In the genomic region with DNA sequence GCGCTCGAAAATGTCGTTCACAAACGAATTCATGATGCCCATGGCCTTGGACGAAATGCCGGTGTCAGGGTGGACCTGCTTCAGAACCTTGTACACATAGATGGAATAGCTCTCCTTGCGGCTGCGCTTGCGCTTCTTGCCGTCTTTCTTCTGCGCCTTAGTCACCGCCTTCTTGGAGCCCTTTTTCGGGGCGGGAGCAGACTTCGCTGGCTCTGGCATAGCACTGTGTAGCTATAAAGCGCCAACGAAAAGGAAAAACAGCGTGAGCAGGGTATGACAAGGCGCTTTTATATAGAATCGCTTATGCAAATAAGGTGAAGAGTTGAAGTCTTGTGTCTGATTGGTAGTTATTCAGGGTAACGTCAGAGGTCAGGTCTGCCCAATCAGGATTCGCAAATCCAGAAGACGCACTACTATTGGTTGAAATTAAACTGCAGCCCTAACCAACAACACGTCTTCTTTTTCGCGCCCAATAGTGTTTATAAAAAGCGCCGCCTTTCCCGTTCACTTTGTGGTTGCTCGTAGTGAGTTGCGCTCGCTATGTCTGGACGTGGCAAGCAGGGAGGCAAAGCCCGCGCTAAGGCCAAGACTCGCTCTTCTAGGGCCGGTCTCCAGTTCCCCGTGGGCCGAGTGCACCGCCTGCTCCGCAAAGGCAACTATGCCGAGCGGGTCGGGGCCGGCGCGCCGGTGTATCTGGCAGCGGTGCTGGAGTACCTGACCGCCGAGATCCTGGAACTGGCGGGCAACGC, we compare ENCODE assay signal across 8 cellular contexts.
DNase-seq lines count a peak whose midpoint lies in the region; ATAC-seq and TF ChIP-seq lines count a peak whose summit lies in the region.

No MANE protein-coding gene starts in this region.

- intact Hi-C loops in activated T-helper 1 cell treated with anti-CD3 and anti-CD28 coated beads, Interleukin-12 subunit alpha, Interleukin-12 subunit beta, Interleukin-2, Interleukin-4 antibody, amounts not matched to agents 30 ng/mL and 10 ng/mL and 1 ng/mL, durations not matched to agents 14 hours and 24 hours and 36 hours (cut with micrococcal nuclease): loop anchor here (1.0 to 5.0 kb wide), 16 partner anchors 14 to 1810 kb away; partner anchors contain the start of gene ZNF184
- intact Hi-C loops in natural killer cell (cut with micrococcal nuclease): loop anchor here (1.0 to 5.0 kb wide), 9 partner anchors 14 to 1732 kb away; partner anchors contain the start of genes ABT1 and ZNF184

- peaks cover 3% of the 10 kb centered on the region for H3K36me3 Mint-ChIP-seq in activated T-helper 1 cell treated with anti-CD3 and anti-CD28 coated beads, Interleukin-12 subunit alpha, Interleukin-12 subunit beta, Interleukin-2, Interleukin-4 antibody, amounts not matched to agents 30 ng/mL and 10 ng/mL and 1 ng/mL, durations not matched to agents 14 hours and 24 hours and 36 hours (ENCODE audit: low read depth)
- no peaks in the 10 kb centered on the region for H3K36me3 Mint-ChIP-seq in natural killer cell

- H3K27ac ChIP-seq in DND-41 (ENCODE audit: low read length) (peak overlapping the region; percentile 97), GM23248 (peak overlapping the region; percentile 89), Karpas-422 (ENCODE audit: low read length) (peak overlapping the region; percentile 97), Peyer's patch (peak overlapping the region; percentile 91 to 95 (median 93))

- peaks cover 45% of the 10 kb centered on the region for H3F3A ChIP-seq in GM23248 (ENCODE audit: insufficient read depth)

- WGBS in GM23248 (ENCODE audit: low coverage in 1 of 2, low lambda C conversion rate in 2 of 2, missing lambda C conversion rate in 2 of 2), 2 experiments: 1 to 2% methylated on average over 50 to 53 of the region's 53 CpGs

- no peaks in the 10 kb centered on the region for H3K9me2 ChIP-seq in GM23248 (ENCODE audit: insufficient read depth)
- no peaks in the 10 kb centered on the region for H3K9me2 ChIP-seq in Karpas-422 (replicated peaks; ENCODE audit: insufficient read depth, low read length)

- TF ChIP-seq CTCF in DND-41 (IDR thresholded peaks at IDR 0.05; ENCODE audit: borderline replicate concordance, extremely low read depth, low read length, poor library complexity, severe bottlenecking) (no peak), Peyer's patch (IDR thresholded peaks at IDR 0.05) (peak in 1 of 6 experiments; percentile 16), fibroblast of the aortic adventitia (IDR thresholded peaks at IDR 0.05; ENCODE audit: insufficient read depth, low read length) (no peak), natural killer cell (IDR thresholded peaks at IDR 0.05) (no peak)

- peaks cover 47% of the 10 kb centered on the region for H3K79me2 ChIP-seq in DND-41 (ENCODE audit: insufficient read depth, low read length)
- H3K79me2 ChIP-seq in GM23248 (ENCODE audit: insufficient read depth): 0 out of 2 replicates have a peak, but pooled peaks cover 7% of the 10 kb centered on the region
- H3K79me2 ChIP-seq in Karpas-422 (ENCODE audit: low read length): no peaks in the 10 kb centered on the region

- H3K9ac ChIP-seq in DND-41 (ENCODE audit: low read depth, low read length) (peak overlapping the region; percentile 83), GM23248 (peak overlapping the region; percentile 86), Karpas-422 (ENCODE audit: low read length) (peak overlapping the region; percentile 88)

- H2AFZ ChIP-seq in DND-41 (ENCODE audit: low read depth, low read length): no peak overlapping the region
- H2AFZ ChIP-seq in GM23248: peak overlapping the region; percentile 71
- H2AFZ ChIP-seq in Karpas-422 (ENCODE audit: low read length): no peak overlapping the region

- TF ChIP-seq POLR2A in Peyer's patch (IDR thresholded peaks at IDR 0.05): peak; percentile 98 to 99

- no peaks in the 10 kb centered on the region for H3K9me3 ChIP-seq in DND-41 (ENCODE audit: insufficient read depth, low read length, severe bottlenecking)
- H3K9me3 ChIP-seq in GM23248 (ENCODE audit: low read depth): no peaks in the 10 kb centered on the region
- no peaks in the 10 kb centered on the region for H3K9me3 ChIP-seq in Karpas-422 (ENCODE audit: low read length)
- no peaks in the 10 kb centered on the region for H3K9me3 ChIP-seq in Peyer's patch

- DNase-seq in DND-41: peak; percentile 97
- peak; percentile 99 for DNase-seq in GM23248
- peak; percentile 99 for DNase-seq in Karpas-422
- peak; percentile 89 to 97 (median 95) for DNase-seq in Peyer's patch
- peak; percentile 92 for DNase-seq in activated T-helper 1 cell treated with anti-CD3 and anti-CD28 coated beads, Interleukin-12 subunit alpha, Interleukin-12 subunit beta, Interleukin-2, Interleukin-4 antibody, amounts not matched to agents 30 ng/mL and 10 ng/mL and 1 ng/mL, durations not matched to agents 14 hours and 24 hours and 36 hours (ENCODE audit: low spot score)
- DNase-seq in fibroblast of the aortic adventitia (ENCODE audit: low read depth): peak; percentile 100
- peak; percentile 87 for DNase-seq in natural killer cell
- DNase-seq in stimulated activated naive CD4-positive, alpha-beta T cell treated with Interleukin-2 at 50 U/mL for 16 hours (lab: John Stamatoyannopoulos, UW): peak; percentile 86

- H3K9me3 Mint-ChIP-seq in activated T-helper 1 cell treated with anti-CD3 and anti-CD28 coated beads, Interleukin-12 subunit alpha, Interleukin-12 subunit beta, Interleukin-2, Interleukin-4 antibody, amounts not matched to agents 30 ng/mL and 10 ng/mL and 1 ng/mL, durations not matched to agents 14 hours and 24 hours and 36 hours: no peaks in the 10 kb centered on the region
- no peaks in the 10 kb centered on the region for H3K9me3 Mint-ChIP-seq in natural killer cell

- H4K20me1 ChIP-seq in DND-41 (ENCODE audit: insufficient read depth, low read length): no peaks in the 10 kb centered on the region
- no peaks in the 10 kb centered on the region for H4K20me1 ChIP-seq in GM23248 (ENCODE audit: insufficient read depth)
- no peaks in the 10 kb centered on the region for H4K20me1 ChIP-seq in Karpas-422 (ENCODE audit: insufficient read depth, low read depth, low read length)

- no peaks in the 10 kb centered on the region for H3K27me3 Mint-ChIP-seq in activated T-helper 1 cell treated with anti-CD3 and anti-CD28 coated beads, Interleukin-12 subunit alpha, Interleukin-12 subunit beta, Interleukin-2, Interleukin-4 antibody, amounts not matched to agents 30 ng/mL and 10 ng/mL and 1 ng/mL, durations not matched to agents 14 hours and 24 hours and 36 hours (ENCODE audit: insufficient read depth)
- H3K27me3 Mint-ChIP-seq in natural killer cell (ENCODE audit: low read depth in 2 of 2): no peaks in the 10 kb centered on the region

- H3K4me2 ChIP-seq in DND-41 (ENCODE audit: insufficient read depth, low read length) (peak overlapping the region; percentile 65), GM23248 (ENCODE audit: unreplicated experiment) (peak overlapping the region; percentile 83), Karpas-422 (ENCODE audit: low read depth, low read length, poor library complexity, severe bottlenecking) (peak overlapping the region; percentile 87)

- H3K4me3 ChIP-seq in DND-41 (ENCODE audit: low read depth in 1 of 2, low read length in 2 of 2) (peak overlapping the region; percentile 59 to 62), GM23248 (peak overlapping the region; percentile 75), Karpas-422 (ENCODE audit: low read length) (peak overlapping the region; percentile 80), Peyer's patch (peak overlapping the region; percentile 42 to 68 (median 63)), fibroblast of the aortic adventitia (ENCODE audit: low read depth, low read length) (peak overlapping the region; percentile 71)

- H3K4me3 Mint-ChIP-seq in activated T-helper 1 cell treated with anti-CD3 and anti-CD28 coated beads, Interleukin-12 subunit alpha, Interleukin-12 subunit beta, Interleukin-2, Interleukin-4 antibody, amounts not matched to agents 30 ng/mL and 10 ng/mL and 1 ng/mL, durations not matched to agents 14 hours and 24 hours and 36 hours: no peak overlapping the region
- H3K4me3 Mint-ChIP-seq in natural killer cell: no peak overlapping the region

- H3K36me3 ChIP-seq in DND-41 (ENCODE audit: insufficient read depth, low read length) (peaks cover 3% of the 10 kb centered on the region; the same call in 1 of the 2 replicates), GM23248 (ENCODE audit: low read depth) (no peaks in the 10 kb centered on the region), Karpas-422 (ENCODE audit: insufficient read depth, low read length) (0 out of 2 replicates have a peak, but pooled peaks cover 5% of the 10 kb centered on the region), Peyer's patch (no peaks in the 10 kb centered on the region)

- H3K27me3 ChIP-seq in DND-41 (ENCODE audit: insufficient read depth, low read length, poor library complexity) (no peaks in the 10 kb centered on the region), GM23248 (replicated peaks; ENCODE audit: insufficient read depth) (no peaks in the 10 kb centered on the region), Karpas-422 (ENCODE audit: low read length) (no peaks in the 10 kb centered on the region), Peyer's patch (no peaks in the 10 kb centered on the region)

- H3K27ac Mint-ChIP-seq in activated T-helper 1 cell treated with anti-CD3 and anti-CD28 coated beads, Interleukin-12 subunit alpha, Interleukin-12 subunit beta, Interleukin-2, Interleukin-4 antibody, amounts not matched to agents 30 ng/mL and 10 ng/mL and 1 ng/mL, durations not matched to agents 14 hours and 24 hours and 36 hours: no peak overlapping the region
- no peak overlapping the region for H3K27ac Mint-ChIP-seq in natural killer cell

- peak; percentile 71 for ATAC-seq in DND-41 (ENCODE audit: insufficient read depth, low read depth)
- peak; percentile 82 to 95 (median 87) for ATAC-seq in natural killer cell

- peaks cover 34% of the 10 kb centered on the region for H3K4me1 Mint-ChIP-seq in activated T-helper 1 cell treated with anti-CD3 and anti-CD28 coated beads, Interleukin-12 subunit alpha, Interleukin-12 subunit beta, Interleukin-2, Interleukin-4 antibody, amounts not matched to agents 30 ng/mL and 10 ng/mL and 1 ng/mL, durations not matched to agents 14 hours and 24 hours and 36 hours (ENCODE audit: low read depth)
- H3K4me1 Mint-ChIP-seq in natural killer cell: peaks cover 5 to 6% of the 10 kb centered on the region in 2 donors

- H3K4me1 ChIP-seq in DND-41 (ENCODE audit: insufficient read depth, low read length): peaks cover 72% of the 10 kb centered on the region
- peaks cover 11% of the 10 kb centered on the region; the same call in 1 of the 2 replicates for H3K4me1 ChIP-seq in GM23248 (ENCODE audit: insufficient read depth)
- H3K4me1 ChIP-seq in Karpas-422 (ENCODE audit: low read length): peaks cover 44% of the 10 kb centered on the region
- peaks cover 0 to 7% (median 3%) of the 10 kb centered on the region in 4 donors for H3K4me1 ChIP-seq in Peyer's patch

- in situ Hi-C loops in GM23248 (cut with MboI): loop anchor here (25.0 kb wide), 3 partner anchors 820 to 1095 kb away; a partner anchor contains a TSS

Comparison
In these comparisons a context has a peak if more than half of its experiments do, and no peak if none do; other contexts are left out.
1. Peak in every context shown above with its lines: DNase-seq, ATAC-seq, H3K4me3 ChIP-seq and H3K27ac ChIP-seq.